In genomic region chr16:57810197-57811024, GRCh38 we compare ENCODE assay signal across 8 cellular contexts. TPM values are rescaled to one million over a fixed set of nuclear protein-coding genes. Genes with fewer than 3 reads are reported as not detected.
DNase-seq lines count a peak whose midpoint lies in the region; ATAC-seq, FAIRE-seq and TF ChIP-seq lines count a peak whose summit lies in the region.

No MANE protein-coding gene starts in this region.

- dilution Hi-C loops in keratinocyte (cut with MboI; ENCODE audit: extremely low pct_ligation_motif_present, low sequenced_read_pairs) = no loop called here

- peaks cover 4% of the 10 kb centered on the region for H3K9me1 ChIP-seq in keratinocyte (ENCODE audit: control insufficient read depth, extremely low read depth, insufficient read depth, low read length)

- H3K9me3 Mint-ChIP-seq in activated naive CD8-positive, alpha-beta T cell treated with anti-CD3 and anti-CD28 coated beads, Interleukin-2, amount 50 U/mL, for 24 hours = no peaks in the 10 kb centered on the region

- peak overlapping the region; percentile 91 for H3K27ac ChIP-seq in keratinocyte (ENCODE audit: control insufficient read depth, insufficient read depth, low read length)

- peak; percentile 64 for FAIRE-seq in keratinocyte (lab: Jason Lieb, UNC)

- no peaks in the 10 kb centered on the region for H3K9me3 ChIP-seq in keratinocyte (ENCODE audit: control insufficient read depth, low read depth, low read length)

- H3K4me3 Mint-ChIP-seq in activated naive CD8-positive, alpha-beta T cell treated with anti-CD3 and anti-CD28 coated beads, Interleukin-2, amount 50 U/mL, for 24 hours = peak overlapping the region; percentile 34

- no peak for TF ChIP-seq CTCF in keratinocyte (optimal IDR thresholded peaks at IDR 0.05 in 1 of 3, IDR thresholded peaks at IDR 0.05 in 1 of 3, conservative IDR thresholded peaks at IDR 0.05 in 1 of 3; ENCODE audit: extremely low read depth in 1 of 3, insufficient read depth in 2 of 3, low read length in 3 of 3)

- peaks cover 67% of the 10 kb centered on the region for H3K4me1 ChIP-seq in keratinocyte (ENCODE audit: control insufficient read depth, extremely low read depth, insufficient read depth, low read length)

- H3K9ac ChIP-seq in keratinocyte (ENCODE audit: control insufficient read depth, extremely low read depth, insufficient read depth, low read length) = peak overlapping the region; percentile 73

- H2AFZ ChIP-seq in keratinocyte (ENCODE audit: control insufficient read depth, low read length) = peak overlapping the region; percentile 53

- H3K27ac Mint-ChIP-seq in activated naive CD8-positive, alpha-beta T cell treated with anti-CD3 and anti-CD28 coated beads, Interleukin-2, amount 50 U/mL, for 24 hours = peak overlapping the region; percentile 67

- peak; percentile 59 for DNase-seq in DMS153 (lab: John Stamatoyannopoulos, UW)
- DNase-seq in SW 1271 (lab: John Stamatoyannopoulos, UW) = peak; percentile 77 to 93
- DNase-seq in activated naive CD8-positive, alpha-beta T cell treated with anti-CD3 and anti-CD28 coated beads, Interleukin-2, amount 50 U/mL, for 24 hours = peak; percentile 73
- DNase-seq in keratinocyte (ENCODE audit: low read depth, low spot score) = no peak
- DNase-seq in stimulated activated CD4-positive, alpha-beta T cell treated with anti-CD3 and anti-CD28 coated beads, Interleukin-2, amount 100 ng/mL, for 48 hours = peak; percentile 49 to 55
- DNase-seq in putamen (ENCODE audit: low spot score) = no peak

- no peaks in the 10 kb centered on the region for H3K36me3 ChIP-seq in keratinocyte (ENCODE audit: control insufficient read depth in 2 of 2, extremely low read depth in 1 of 2, insufficient read depth in 2 of 2, low read length in 2 of 2)

- peaks cover 27% of the 10 kb centered on the region for H3K27me3 Mint-ChIP-seq in activated naive CD8-positive, alpha-beta T cell treated with anti-CD3 and anti-CD28 coated beads, Interleukin-2, amount 50 U/mL, for 24 hours

- H3K36me3 Mint-ChIP-seq in activated naive CD8-positive, alpha-beta T cell treated with anti-CD3 and anti-CD28 coated beads, Interleukin-2, amount 50 U/mL, for 24 hours (ENCODE audit: low read depth) = no peaks in the 10 kb centered on the region

- H4K20me1 ChIP-seq in keratinocyte (ENCODE audit: control insufficient read depth, extremely low read depth, insufficient read depth, low read length) = no peaks in the 10 kb centered on the region

- peak overlapping the region in 2 of 3 experiments; percentile 24 to 34 for H3K4me3 ChIP-seq in keratinocyte (ENCODE audit: control insufficient read depth in 2 of 3, extremely low read depth in 1 of 3, insufficient read depth in 2 of 3, low read depth in 1 of 3, low read length in 3 of 3)

- no peaks in the 10 kb centered on the region for H3K79me2 ChIP-seq in keratinocyte (ENCODE audit: control insufficient read depth, insufficient read depth, low read length)

- H3K27me3 ChIP-seq in keratinocyte (ENCODE audit: control insufficient read depth, extremely low read depth, insufficient read depth, low read length) = no peaks in the 10 kb centered on the region

- peak overlapping the region; percentile 81 for H3K4me2 ChIP-seq in keratinocyte (ENCODE audit: control insufficient read depth, extremely low read depth, insufficient read depth, low read depth, low read length)

- H3K4me1 Mint-ChIP-seq in activated naive CD8-positive, alpha-beta T cell treated with anti-CD3 and anti-CD28 coated beads, Interleukin-2, amount 50 U/mL, for 24 hours = peaks cover 28% of the 10 kb centered on the region

- ATAC-seq in GM19463 (IDR thresholded peaks at IDR 0.05; ENCODE audit: unreplicated experiment) (peak; percentile 99), HG03565 (IDR thresholded peaks at IDR 0.05; ENCODE audit: unreplicated experiment) (peak; percentile 98)
- peak; percentile 88 for ATAC-seq in activated naive CD8-positive, alpha-beta T cell treated with anti-CD3 and anti-CD28 coated beads, Interleukin-2, amount 50 U/mL, for 24 hours

RNA-seq across cellular contexts. Expression of gene KIFC3, which starts 8.1 kb away (rescaled TPM):
- polyA plus RNA-seq in keratinocyte = 22.7 to 32.8 TPM (median 27.9 TPM) in 3 replicates
- polyA plus RNA-seq in keratinocyte (2011; ENCODE audit: low read depth) = 33.9 TPM
- 12.9 and 27.8 TPM in 2 replicates for polyA plus RNA-seq in keratinocyte (2011; cell fraction: cytosol; rRNA removed)
- 49.8 and 69.5 TPM in 2 replicates for polyA plus RNA-seq in keratinocyte (2011; cell fraction: nucleus; rRNA removed)
- polyA plus RNA-seq in keratinocyte (2012; ENCODE audit: low replicate concordance) = 37.9 and 40.1 TPM in 2 replicates
- 31.2 to 72.9 TPM (median 41.7 TPM) in 3 replicates for polyA minus RNA-seq in keratinocyte
- 48.5 TPM for polyA minus RNA-seq in keratinocyte (2011; cell fraction: cytosol; rRNA and poly(A)+ RNA removed)
- 48.5 and 49.4 TPM in 2 replicates for polyA minus RNA-seq in keratinocyte (2011; cell fraction: nucleus; rRNA and poly(A)+ RNA removed)

Comparison
In these comparisons a context has a peak if more than half of its experiments do, and no peak if none do; other contexts are left out.
1. DNase-seq: peak in DMS153 (single experiment), SW 1271 (2 of 2), activated naive CD8-positive, alpha-beta T cell treated with anti-CD3 and anti-CD28 coated beads, Interleukin-2, amount 50 U/mL, for 24 hours (single experiment) and stimulated activated CD4-positive, alpha-beta T cell treated with anti-CD3 and anti-CD28 coated beads, Interleukin-2, amount 100 ng/mL, for 48 hours (2 of 2); none in keratinocyte (single experiment) and putamen (single experiment).
2. Peak in every context shown above with its lines, with median percentiles within 50 percentile points of each other: ATAC-seq.